ENCODE assay signal across 5 cellular contexts in genomic region chr1:15827567-15827966, GRCh38. TPM values are rescaled to one million over a fixed set of nuclear protein-coding genes. Genes with fewer than 3 reads are reported as not detected.
DNase-seq lines count a peak whose midpoint lies in the region; TF ChIP-seq lines count a peak whose summit lies in the region.
"Not testable (repeated sequence)": the region's sequence is repeated elsewhere in the genome, so short reads cannot be mapped to it uniquely, and the experiment has no call there.

No MANE protein-coding gene starts in this region.

- H2AFZ ChIP-seq in OCI-LY1 (ENCODE audit: low read length); PC-9: not testable (repeated sequence)

- not testable (repeated sequence) for TF ChIP-seq CTCF in DOHH2 (IDR thresholded peaks at IDR 0.05; ENCODE audit: low read depth, low read length, poor library complexity, severe bottlenecking); HEK293 (tag by site-specific recombination; IDR thresholded peaks at IDR 0.05); OCI-LY1 (IDR thresholded peaks at IDR 0.05; ENCODE audit: low read length); PC-9 (conservative IDR thresholded peaks at IDR 0.05); neutrophil (IDR thresholded peaks at IDR 0.05)

- H3K79me2 ChIP-seq in DOHH2 (ENCODE audit: control insufficient read depth, low read length) (peaks cover 14% of the 10 kb centered on the region), PC-9 (ENCODE audit: low read depth) (peaks cover 11% of the 10 kb centered on the region)
- H3K79me2 ChIP-seq in OCI-LY1 (ENCODE audit: insufficient read depth, low read length) = not testable (repeated sequence)

- not testable (repeated sequence) for DNase-seq in PC-9

- H3K4me2 ChIP-seq in DOHH2 (ENCODE audit: low read length) = peak overlapping the region; percentile 57; the same call in 1 of the 2 replicates
- not testable (repeated sequence) for H3K4me2 ChIP-seq in OCI-LY1 (ENCODE audit: low read length); PC-9

- CTCF ChIA-PET in HEK293 (lab: Yijun Ruan, JAX) = interaction anchor here (3.7 kb wide), 1 partner anchor 12 kb away, joined by 16 read pairs; no protein-coding TSS in a partner anchor
- CTCF ChIA-PET in PC-9 (lab: Charles Lee) = not testable (repeated sequence)

- not testable (repeated sequence) for H3K36me3 ChIP-seq in DOHH2 (ENCODE audit: control insufficient read depth, low read length); HEK293 (ENCODE audit: control insufficient read depth in 2 of 2, insufficient read depth in 1 of 2, low read length in 2 of 2); OCI-LY1 (ENCODE audit: insufficient read depth, low read length); PC-9 (ENCODE audit: low read depth); neutrophil

- H3K9me3 ChIP-seq in DOHH2 (ENCODE audit: control insufficient read depth, insufficient read depth, low read length); HEK293 (ENCODE audit: control insufficient read depth, insufficient read depth, low read depth, low read length); OCI-LY1 (ENCODE audit: low read length); PC-9 (ENCODE audit: insufficient read depth, low read depth); neutrophil: not testable (repeated sequence)

- not testable (repeated sequence) for H3K27ac ChIP-seq in DOHH2 (ENCODE audit: low read depth, low read length); HEK293 (ENCODE audit: extremely low read depth, low read depth, low read length)
- H3K27ac ChIP-seq in OCI-LY1 (ENCODE audit: low read depth, low read length, poor library complexity, severe bottlenecking) = peak overlapping the region; percentile 4
- 0 out of 2 replicates have a peak overlapping the region, but pooled peaks have one; percentile 23 for H3K27ac ChIP-seq in PC-9
- H3K27ac ChIP-seq in neutrophil = peak overlapping the region; percentile 47

- H3F3A ChIP-seq in DOHH2 (ENCODE audit: control insufficient read depth, insufficient read depth) = peaks cover 16% of the 10 kb centered on the region
- H3F3A ChIP-seq in OCI-LY1 (ENCODE audit: insufficient read depth, low read length) = not testable (repeated sequence)
- peaks cover 28% of the 10 kb centered on the region; the same call in 1 of the 2 replicates for H3F3A ChIP-seq in PC-9 (ENCODE audit: insufficient read depth, low read depth)

- H3K9ac ChIP-seq in OCI-LY1 (ENCODE audit: low read length) = not testable (repeated sequence)

- POLR2A ChIA-PET in HEK293 (lab: Yijun Ruan, JAX); PC-9 (lab: Charles Lee; ENCODE audit: unreplicated experiment): not testable (repeated sequence)

- not testable (repeated sequence) for H3K9me2 ChIP-seq in DOHH2 (replicated peaks; ENCODE audit: control insufficient read depth, low read length); OCI-LY1 (ENCODE audit: low read depth, low read length); PC-9 (ENCODE audit: insufficient read depth)

- intact Hi-C loops in PC-9 (cut with micrococcal nuclease; ENCODE audit: unreplicated experiment) = not testable (repeated sequence)

- peaks cover 63% of the 10 kb centered on the region for H3K4me1 ChIP-seq in DOHH2 (ENCODE audit: control insufficient read depth, low read length)
- H3K4me1 ChIP-seq in HEK293 (ENCODE audit: control insufficient read depth, insufficient read depth, low read length) = not testable (repeated sequence)
- H3K4me1 ChIP-seq in OCI-LY1 (ENCODE audit: insufficient read depth, low read length, severe bottlenecking) = peaks cover 44% of the 10 kb centered on the region
- H3K4me1 ChIP-seq in PC-9 (replicated peaks; ENCODE audit: insufficient read depth) = peaks cover 13% of the 10 kb centered on the region
- peaks cover 53 to 56% of the 10 kb centered on the region in 2 experiments for H3K4me1 ChIP-seq in neutrophil (ENCODE audit: control insufficient read depth in 1 of 2, insufficient read depth in 1 of 2, low read depth in 1 of 2, low read length in 1 of 2)

- BruUV-seq in PC-9 (replicated peaks; lab: Mats Ljungman, UMichigan) = not testable (repeated sequence)

- not testable (repeated sequence) for H3K4me3 ChIP-seq in DOHH2 (ENCODE audit: low read length); HEK293 (ENCODE audit: low read depth, low read length); OCI-LY1 (ENCODE audit: low read depth, low read length, poor library complexity, severe bottlenecking); PC-9; neutrophil (ENCODE audit: low read depth in 1 of 2, low read length in 1 of 2)

- not testable (repeated sequence) for H4K20me1 ChIP-seq in DOHH2 (ENCODE audit: control insufficient read depth, insufficient read depth, low read depth, low read length); OCI-LY1 (ENCODE audit: insufficient read depth, low read length); PC-9 (ENCODE audit: insufficient read depth)

- H3K27me3 ChIP-seq in DOHH2 (ENCODE audit: control insufficient read depth, low read length); OCI-LY1 (ENCODE audit: insufficient read depth, low read length); PC-9 (ENCODE audit: insufficient read depth, low read depth); neutrophil: not testable (repeated sequence)

TF ChIP-seq in HEK293, 187 proteins besides CTCF, POLR2A, EP300 and RAD21:
- TF ChIP-seq SCRT1 (tag by site-specific recombination; IDR thresholded peaks at IDR 0.05; ENCODE audit: borderline replicate concordance) (peak; percentile 72), SCRT2 (tag by site-specific recombination; IDR thresholded peaks at IDR 0.05) (peak; percentile 61)

RNA-seq across cellular contexts. Expression of gene SPEN, which starts 19.9 kb away (rescaled TPM):
- 44.9 and 46.8 TPM in 2 replicates for total RNA-seq in PC-9 (2021)

RNA-seq across cellular contexts. Expression of gene UQCRHL, which starts 20.1 kb away (rescaled TPM):
- 4.9 and 5.1 TPM in 2 replicates for total RNA-seq in PC-9 (2021)
